Comparison of ENCODE assay signal across 33 cellular contexts in genomic region chr5:135051399-135051798, GRCh38. TPM values are rescaled to one million over a fixed set of nuclear protein-coding genes. Genes with fewer than 3 reads are reported as not detected.
"Had no signal": no experiment of that assay in that cellular context is flagged by ENCODE, and none has a peak within 500 bp of the region (broad histone marks: within the 10 kb centered on the region; RNA-seq: fewer than 3 reads in every experiment).

No MANE protein-coding gene starts in this region.

- H3K27ac ChIP-seq: ascending aorta, cardiac muscle cell, colonic mucosa, epithelial cell of prostate, esophagus squamous epithelium, left lung, lower lobe of right lung, neutrophil, pancreas, prostate gland, skin epidermis, stomach, thyroid gland, upper lobe of right lung, VCaP had no signal

- H3K4me3 ChIP-seq: ascending aorta, cardiac muscle cell, colonic mucosa, esophagus squamous epithelium, left lung, lower lobe of right lung, pancreas, prostate gland, skin epidermis, stomach, thyroid gland, upper lobe of right lung had no signal

- H3K27me3 ChIP-seq: ascending aorta, thyroid gland had no signal

- DNase-seq: activated CD4-positive, alpha-beta T cell treated with anti-CD3 and anti-CD28 coated beads for 4 hours; activated CD4-positive, alpha-beta T cell treated with anti-CD3 and anti-CD28 coated beads, Interleukin-2, amount 50 U/mL, for 4 hours; activated effector memory CD4-positive, alpha-beta T cell treated with Interleukin-2 at 50 U/mL for 16 hours; activated naive CD4-positive, alpha-beta T cell treated with anti-CD3 and anti-CD28 coated beads for 36 hours; activated naive CD8-positive, alpha-beta T cell treated with anti-CD3 and anti-CD28 coated beads for 36 hours; activated T-cell treated with anti-CD3 and anti-CD28 coated beads for 4 hours; cerebellar nuclear complex; colonic mucosa; effector CD8-positive, alpha-beta T cell; esophagus squamous epithelium; mesendoderm; nephron progenitor cell; retina; stimulated activated CD4-positive, alpha-beta T cell treated with anti-CD3 and anti-CD28 coated beads, Interleukin-12 subunit alpha, Interleukin-12 subunit beta, amount 100 ng/mL, for 4 hours; stimulated activated CD4-positive, alpha-beta T cell treated with anti-CD3 and anti-CD28 coated beads, Interleukin-4, amount 100 ng/mL, for 1 hour; stomach; T-helper 9 cell; thyroid gland; upper lobe of right lung had no signal

- ATAC-seq: left lung; lower lobe of right lung; pancreas; sciatic nerve; stimulated activated effector memory CD8-positive, alpha-beta T cell treated with anti-CD3 and anti-CD28 coated beads, Interleukin-12 subunit alpha, Interleukin-12 subunit beta, amount 100 ng/mL, for 72 hours; upper lobe of right lung had no signal

- H3K9me3 ChIP-seq: ascending aorta, colonic mucosa, esophagus squamous epithelium, left lung, lower lobe of right lung, neutrophil, pancreas, prostate gland, stomach, thyroid gland, upper lobe of right lung had no signal

- H3K36me3 ChIP-seq: ascending aorta, cardiac muscle cell, colonic mucosa, esophagus squamous epithelium, left lung, lower lobe of right lung, neutrophil, pancreas, prostate gland, stomach, thyroid gland, upper lobe of right lung had no signal

- H3K4me1 ChIP-seq: colonic mucosa, left lung, lower lobe of right lung, pancreas, prostate gland, thyroid gland, upper lobe of right lung had no signal

RNA-seq across cellular contexts. Expression of gene PITX1, which starts 17.4 kb away (rescaled TPM):
- total RNA-seq: activated naive CD8-positive, alpha-beta T cell treated with anti-CD3 and anti-CD28 coated beads for 36 hours; cardiac muscle cell; dermis microvascular lymphatic vessel endothelial cell; frontal cortex; upper lobe of right lung had no signal
